ENCODE assay signal across 18 cellular contexts in genomic region chr2:223841436-223842180, GRCh38. TPM values are rescaled to one million over a fixed set of nuclear protein-coding genes. Genes with fewer than 3 reads are reported as not detected.
DNase-seq lines count a peak whose midpoint lies in the region; ATAC-seq and TF ChIP-seq lines count a peak whose summit lies in the region.
"Had no signal": no experiment of that assay in that cellular context is flagged by ENCODE, and none has a peak within 500 bp of the region (broad histone marks: within the 10 kb centered on the region; RNA-seq: fewer than 3 reads in every experiment).

No MANE protein-coding gene starts in this region.

- intact Hi-C loops in spleen (cut with DNase I; ENCODE audit: low total_unique reads) = no loop called here

- H3K4me1 ChIP-seq in spleen = peaks cover 0 to 27% (median 12%) of the 10 kb centered on the region in 6 donors

- TF ChIP-seq CTCF in GM12865 (IDR thresholded peaks at IDR 0.05; ENCODE audit: insufficient read depth, low read depth, low read length, missing control alignments) = no peak
- TF ChIP-seq CTCF in LNCaP clone FGC (IDR thresholded peaks at IDR 0.05; ENCODE audit: control insufficient read depth, extremely low read depth, insufficient read depth) = no peak
- TF ChIP-seq CTCF in VCaP (conservative IDR thresholded peaks at IDR 0.05) = no peak
- no peak for TF ChIP-seq CTCF in spleen (IDR thresholded peaks at IDR 0.05 in 8 of 11, conservative IDR thresholded peaks at IDR 0.05 in 3 of 11)

- TF ChIP-seq POLR2A in spleen (IDR thresholded peaks at IDR 0.05) = no peak

- H3K27ac ChIP-seq in VCaP (peak overlapping the region; percentile 98), spleen (peak overlapping the region in 6 of 8 donors; percentile 17 to 79 (median 54))

- no peaks in the 10 kb centered on the region for H3K9me3 ChIP-seq in spleen

- H3K36me3 ChIP-seq in spleen = peaks cover 0 to 2% (median 0%) of the 10 kb centered on the region in 6 donors

- H3K4me3 ChIP-seq in GM12865 (ENCODE audit: low read depth, low read length) (no peak overlapping the region), LNCaP clone FGC (ENCODE audit: low read depth, low read length) (no peak overlapping the region), spleen (no peak overlapping the region)

- H3K27me3 ChIP-seq in spleen (replicated peaks in 1 of 7) = no peaks in the 10 kb centered on the region

- no peak for ATAC-seq in HG02970 (IDR thresholded peaks at IDR 0.05; ENCODE audit: low FRiP score, unreplicated experiment)
- ATAC-seq: activated T-helper 17 cell treated with anti-CD3 and anti-CD28 coated beads, Interleukin-2, amount 50 U/mL, for 72 hours; esophagus mucosa; HepG2; stimulated activated effector memory CD8-positive, alpha-beta T cell treated with anti-CD3 and anti-CD28 coated beads, Interleukin-12 subunit alpha, Interleukin-12 subunit beta, amount 100 ng/mL, for 72 hours had no signal

- 71 to 77% (median 74%) methylated on average over 3 of the region's 3 CpGs for WGBS in spleen, 5 donors

- DNase-seq in GM12865 (ENCODE audit: low read depth) (peak; percentile 49), LNCaP clone FGC (ENCODE audit: low read depth) (peak; percentile 89), spleen (no peak), iPS-NIHi11 (ENCODE audit: low spot score) (no peak), retina (no peak)
- DNase-seq: activated CD8-positive, alpha-beta memory T cell treated with anti-CD3 and anti-CD28 coated beads for 24 hours; amniotic stem cell; CD4-positive, CD25-positive, alpha-beta regulatory T cell; GDM1; midbrain; NCI-H1105; NCI-H2171 had no signal

RNA-seq across cellular contexts. Expression of gene AP1S3, which starts 4.2 kb away (rescaled TPM):
- 10 to 100 TPM in 5 of 7 donors, 1 to 10 TPM in 2; 6.3 to 16.0 (median 12.7) TPM for total RNA-seq in spleen
- polyA plus RNA-seq in spleen = 1 to 10 TPM; 2.4 to 6.7 (median 3.2) TPM

Comparison
In these comparisons a context has a peak if more than half of its experiments do, and no peak if none do; other contexts are left out.
1. DNase-seq: peak in GM12865 (single experiment) and LNCaP clone FGC (single experiment); none in spleen (single experiment), iPS-NIHi11 (single experiment) and retina (single experiment).